In genomic region chr6:32191696-32192607, GRCh38 we compare ENCODE assay signal across 9 cellular contexts. TPM values are rescaled to one million over a fixed set of nuclear protein-coding genes. Genes with fewer than 3 reads are reported as not detected.
DNase-seq lines count a peak whose midpoint lies in the region; ATAC-seq and TF ChIP-seq lines count a peak whose summit lies in the region.
"Had no signal": no experiment of that assay in that cellular context is flagged by ENCODE, and none has a peak within 500 bp of the region (broad histone marks: within the 10 kb centered on the region; RNA-seq: fewer than 3 reads in every experiment).

No MANE protein-coding gene starts in this region.

- TF ChIP-seq RAD21 in liver (IDR thresholded peaks at IDR 0.05) = no peak

- H3K27ac Mint-ChIP-seq in activated CD4-positive, alpha-beta T cell treated with anti-CD3 and anti-CD28 coated beads, Interleukin-2, amount 10 ng/mL, durations not matched to agents 7 days and 5 days = peak overlapping the region; percentile 97
- H3K27ac Mint-ChIP-seq in activated naive CD4-positive, alpha-beta T cell treated with anti-CD3 and anti-CD28 coated beads, Interleukin-2, amount 50 U/mL, for 72 hours = peak overlapping the region; percentile 94 to 97

- H3K36me3 ChIP-seq in liver (ENCODE audit: control insufficient read depth in 4 of 4, insufficient read depth in 3 of 4, low read depth in 1 of 4, low read length in 3 of 4) (peaks cover 0 to 8% (median 6%) of the 10 kb centered on the region in 4 donors), testis (ENCODE audit: low read depth, missing control alignments) (no peaks in the 10 kb centered on the region)
- H3K36me3 ChIP-seq: pancreas had no signal

- no peaks in the 10 kb centered on the region for H3K27me3 ChIP-seq in liver (ENCODE audit: control insufficient read depth in 4 of 4, insufficient read depth in 4 of 4, low read length in 3 of 4)
- no peaks in the 10 kb centered on the region for H3K27me3 ChIP-seq in testis
- H3K27me3 ChIP-seq: pancreas had no signal

- peaks cover 53% of the 10 kb centered on the region for H3K4me1 Mint-ChIP-seq in activated CD4-positive, alpha-beta T cell treated with anti-CD3 and anti-CD28 coated beads, Interleukin-2, amount 10 ng/mL, durations not matched to agents 7 days and 5 days

- H3K9me3 Mint-ChIP-seq in activated CD4-positive, alpha-beta T cell treated with anti-CD3 and anti-CD28 coated beads, Interleukin-2, amount 10 ng/mL, durations not matched to agents 7 days and 5 days = no peaks in the 10 kb centered on the region
- no peaks in the 10 kb centered on the region for H3K9me3 Mint-ChIP-seq in activated naive CD4-positive, alpha-beta T cell treated with anti-CD3 and anti-CD28 coated beads, Interleukin-2, amount 50 U/mL, for 72 hours

- H3K36me3 Mint-ChIP-seq in activated CD4-positive, alpha-beta T cell treated with anti-CD3 and anti-CD28 coated beads, Interleukin-2, amount 10 ng/mL, durations not matched to agents 7 days and 5 days (ENCODE audit: low read depth) = peaks cover 45% of the 10 kb centered on the region
- H3K36me3 Mint-ChIP-seq in activated naive CD4-positive, alpha-beta T cell treated with anti-CD3 and anti-CD28 coated beads, Interleukin-2, amount 50 U/mL, for 72 hours = peaks cover 37 to 41% of the 10 kb centered on the region in 2 donors

- H3K4me3 ChIP-seq in liver (ENCODE audit: low read depth in 1 of 3, low read length in 3 of 3) = peak overlapping the region in 2 of 3 donors; percentile 37 to 40
- H3K4me3 ChIP-seq in testis = no peak overlapping the region

- TF ChIP-seq POLR2A in testis (IDR thresholded peaks at IDR 0.05) (no peak), erythroblast (IDR thresholded peaks at IDR 0.05; ENCODE audit: low read length) (no peak)

- intact Hi-C loops in testis (cut with DNase I; ENCODE audit: low total_unique reads) = no loop called here

- WGBS in liver = 77% methylated on average over 15 of the region's 15 CpGs
- 72 to 74% methylated on average over 12 to 15 of the region's 15 CpGs for WGBS in testis, 2 donors

- ATAC-seq in activated naive CD4-positive, alpha-beta T cell treated with anti-CD3 and anti-CD28 coated beads, Interleukin-2, amount 50 U/mL, for 72 hours = no peak
- ATAC-seq: pancreas had no signal

- peak overlapping the region; percentile 100 for H3K4me3 Mint-ChIP-seq in activated CD4-positive, alpha-beta T cell treated with anti-CD3 and anti-CD28 coated beads, Interleukin-2, amount 10 ng/mL, durations not matched to agents 7 days and 5 days

- H3K4me1 ChIP-seq in liver (ENCODE audit: control insufficient read depth in 4 of 4, insufficient read depth in 4 of 4, low read length in 3 of 4) (peaks cover 8 to 42% (median 27%) of the 10 kb centered on the region in 4 donors), testis (peaks cover 35% of the 10 kb centered on the region)

- no peak for TF ChIP-seq CTCF in liver (IDR thresholded peaks at IDR 0.05; ENCODE audit: low read depth, low read length, missing input control)
- TF ChIP-seq CTCF in testis (IDR thresholded peaks at IDR 0.05) = no peak

- H3K9me3 ChIP-seq in liver (ENCODE audit: control insufficient read depth in 4 of 4, low read length in 3 of 4) (no peaks in the 10 kb centered on the region), testis (no peaks in the 10 kb centered on the region)
- H3K9me3 ChIP-seq: pancreas had no signal

- CTCF ChIA-PET in activated CD4-positive, alpha-beta T cell treated with anti-CD3 and anti-CD28 coated beads, Interleukin-2, amount 10 ng/mL, durations not matched to agents 7 days and 5 days (lab: Charles Lee) = interaction anchor here (1.2 kb wide), 1 partner anchor 13 kb away, joined by 6 read pairs; no protein-coding TSS in a partner anchor

- peak overlapping the region; percentile 48 to 73 for H3K9ac ChIP-seq in liver (ENCODE audit: low read depth in 1 of 2, low read length in 2 of 2)

- POLR2A ChIA-PET in activated CD4-positive, alpha-beta T cell treated with anti-CD3 and anti-CD28 coated beads, Interleukin-2, amount 10 ng/mL, durations not matched to agents 7 days and 5 days (lab: Charles Lee) = no interaction called here

- no peak for DNase-seq in activated CD4-positive, alpha-beta T cell treated with anti-CD3 and anti-CD28 coated beads, Interleukin-2, amount 10 ng/mL, durations not matched to agents 7 days and 5 days
- no peak for DNase-seq in activated CD4-positive, alpha-beta T cell treated with anti-CD3 and anti-CD28 coated beads, Interleukin-2, amount 50 U/mL, for 1 hour
- DNase-seq in activated naive CD4-positive, alpha-beta T cell treated with anti-CD3 and anti-CD28 coated beads, Interleukin-2, amount 50 U/mL, for 72 hours (ENCODE audit: low spot score in 2 of 2) = peak in 1 of 2 donors; percentile 69
- no peak for DNase-seq in testis
- no peak for DNase-seq in NCI-H1105 treated with DMSO at 0.1 percent for 48 hours (lab: John Stamatoyannopoulos, UW)
- DNase-seq in erythroblast (lab: John Stamatoyannopoulos, UW) = no peak
- no peak for DNase-seq in HUDEP-2 (lab: John Stamatoyannopoulos, UW; ENCODE audit: unreplicated experiment in 76 of 76)

- H3K27ac ChIP-seq in liver (ENCODE audit: low read depth in 1 of 2, low read length in 2 of 2) (peak overlapping the region; percentile 75 to 97), testis (peak overlapping the region; percentile 81 to 99)

- H3K27me3 Mint-ChIP-seq in activated CD4-positive, alpha-beta T cell treated with anti-CD3 and anti-CD28 coated beads, Interleukin-2, amount 10 ng/mL, durations not matched to agents 7 days and 5 days = no peaks in the 10 kb centered on the region

TF ChIP-seq in liver, 16 proteins besides CTCF, POLR2A, EP300 and RAD21 (continues in another document):
- TF ChIP-seq HNF4G (IDR thresholded peaks at IDR 0.05) (no peak), NR2F2 (IDR thresholded peaks at IDR 0.05) (no peak), SP1 (IDR thresholded peaks at IDR 0.05) (no peak), EGR1 (IDR thresholded peaks at IDR 0.05; ENCODE audit: low read depth in 2 of 2) (no peak), RXRA (IDR thresholded peaks at IDR 0.05) (no peak), JUND (IDR thresholded peaks at IDR 0.05) (no peak), MAX (IDR thresholded peaks at IDR 0.05) (no peak), ZBTB33 (IDR thresholded peaks at IDR 0.05) (no peak), FOXA2 (IDR thresholded peaks at IDR 0.05) (no peak)

RNA-seq across cellular contexts. Expression of gene GPSM3, which starts 0.5 kb away (rescaled TPM):
- 100 to 1,000 TPM; 274 to 282 TPM for total RNA-seq in activated CD4-positive, alpha-beta T cell treated with anti-CD3 and anti-CD28 coated beads, Interleukin-2, amount 10 ng/mL, durations not matched to agents 7 days and 5 days
- total RNA-seq in activated naive CD4-positive, alpha-beta T cell treated with anti-CD3 and anti-CD28 coated beads, Interleukin-2, amount 50 U/mL, for 72 hours = 100 to 1,000 TPM in 1 of 2 donors, 10 to 100 TPM in 1; 84.9 to 151 TPM
- total RNA-seq in liver (1 to 10 TPM; 2.3 to 6.6 TPM), testis (1 to 10 TPM; 5.4 to 7.7 TPM)
- polyA plus RNA-seq in liver (1 to 10 TPM; 6.0 to 8.0 TPM), testis (ENCODE audit: insufficient read depth, low read depth, low replicate concordance) (11.3 TPM)

RNA-seq across cellular contexts. Expression of gene PBX2, which starts 1.9 kb away (rescaled TPM):
- 10 to 100 TPM; 98.2 to 98.4 TPM for total RNA-seq in activated CD4-positive, alpha-beta T cell treated with anti-CD3 and anti-CD28 coated beads, Interleukin-2, amount 10 ng/mL, durations not matched to agents 7 days and 5 days
- total RNA-seq in activated naive CD4-positive, alpha-beta T cell treated with anti-CD3 and anti-CD28 coated beads, Interleukin-2, amount 50 U/mL, for 72 hours = 10 to 100 TPM; 65.4 to 88.7 TPM
- total RNA-seq in liver (10 to 100 TPM; 21.3 to 52.5 TPM), testis (100 to 1,000 TPM in 1 of 2 donors, 10 to 100 TPM in 1; 97.9 to 111 TPM)
- polyA plus RNA-seq in liver (10 to 100 TPM in 1 of 2 donors, 1 to 10 TPM in 1; 1.5 to 16.0 TPM), testis (ENCODE audit: insufficient read depth, low read depth, low replicate concordance) (65.0 TPM)

RNA-seq across cellular contexts. Expression of gene AGER, which starts 7.9 kb away (rescaled TPM):
- 10 to 100 TPM; 45.4 to 47.1 TPM for total RNA-seq in activated CD4-positive, alpha-beta T cell treated with anti-CD3 and anti-CD28 coated beads, Interleukin-2, amount 10 ng/mL, durations not matched to agents 7 days and 5 days
- total RNA-seq in activated naive CD4-positive, alpha-beta T cell treated with anti-CD3 and anti-CD28 coated beads, Interleukin-2, amount 50 U/mL, for 72 hours = 10 to 100 TPM; 21.6 to 26.3 TPM
- total RNA-seq in liver (under 1 TPM; 0.47 to 0.92 TPM), testis (1 to 10 TPM; 5.8 to 8.6 TPM)
- polyA plus RNA-seq in liver (under 1 TPM; 0.75 to 0.91 TPM), testis (ENCODE audit: insufficient read depth, low read depth, low replicate concordance) (7.8 TPM)

RNA-seq across cellular contexts. Expression of gene RNF5, which starts 13.7 kb away (rescaled TPM):
- total RNA-seq in activated CD4-positive, alpha-beta T cell treated with anti-CD3 and anti-CD28 coated beads, Interleukin-2, amount 10 ng/mL, durations not matched to agents 7 days and 5 days = 10 to 100 TPM; 39.8 to 49.7 TPM
- 10 to 100 TPM; 62.6 to 86.2 TPM for total RNA-seq in activated naive CD4-positive, alpha-beta T cell treated with anti-CD3 and anti-CD28 coated beads, Interleukin-2, amount 50 U/mL, for 72 hours
- total RNA-seq in liver (10 to 100 TPM; 51.5 to 56.1 TPM), testis (10 to 100 TPM; 76.1 to 79.0 TPM)
- polyA plus RNA-seq in liver (10 to 100 TPM; 65.9 to 85.9 TPM), testis (ENCODE audit: insufficient read depth, low read depth, low replicate concordance) (67.1 TPM)

RNA-seq across cellular contexts. Expression of gene AGPAT1, which starts 16.1 kb away (rescaled TPM):
- total RNA-seq in activated CD4-positive, alpha-beta T cell treated with anti-CD3 and anti-CD28 coated beads, Interleukin-2, amount 10 ng/mL, durations not matched to agents 7 days and 5 days = 10 to 100 TPM; 47.3 to 52.0 TPM
- 10 to 100 TPM; 33.2 to 35.0 TPM for total RNA-seq in activated naive CD4-positive, alpha-beta T cell treated with anti-CD3 and anti-CD28 coated beads, Interleukin-2, amount 50 U/mL, for 72 hours
- 10 to 100 TPM; 10.4 to 14.7 TPM for total RNA-seq in liver
- polyA plus RNA-seq in liver = 10 to 100 TPM; 20.3 to 45.1 TPM
- total RNA-seq in testis = 100 to 1,000 TPM; 107 to 115 TPM
- polyA plus RNA-seq in testis (ENCODE audit: insufficient read depth, low read depth, low replicate concordance) = 158 TPM

Comparison
In these comparisons a context has a peak if more than half of its experiments do, and no peak if none do; other contexts are left out.
1. H3K4me3 ChIP-seq: peak in liver (2 of 3); none in testis (0 of 2).
2. RNA of gene GPSM3, which starts 0.5 kb away (total RNA-seq): 274 to 282 TPM in activated CD4-positive, alpha-beta T cell treated with anti-CD3 and anti-CD28 coated beads, Interleukin-2, amount 10 ng/mL, durations not matched to agents 7 days and 5 days and 84.9 to 151 TPM in activated naive CD4-positive, alpha-beta T cell treated with anti-CD3 and anti-CD28 coated beads, Interleukin-2, amount 50 U/mL, for 72 hours; 5.4 to 7.7 TPM in testis and 2.3 to 6.6 TPM in liver; every median in the first group is over 4 times any median in the second.